8 cellular contexts compared by ENCODE assay signal in the genomic region with DNA sequence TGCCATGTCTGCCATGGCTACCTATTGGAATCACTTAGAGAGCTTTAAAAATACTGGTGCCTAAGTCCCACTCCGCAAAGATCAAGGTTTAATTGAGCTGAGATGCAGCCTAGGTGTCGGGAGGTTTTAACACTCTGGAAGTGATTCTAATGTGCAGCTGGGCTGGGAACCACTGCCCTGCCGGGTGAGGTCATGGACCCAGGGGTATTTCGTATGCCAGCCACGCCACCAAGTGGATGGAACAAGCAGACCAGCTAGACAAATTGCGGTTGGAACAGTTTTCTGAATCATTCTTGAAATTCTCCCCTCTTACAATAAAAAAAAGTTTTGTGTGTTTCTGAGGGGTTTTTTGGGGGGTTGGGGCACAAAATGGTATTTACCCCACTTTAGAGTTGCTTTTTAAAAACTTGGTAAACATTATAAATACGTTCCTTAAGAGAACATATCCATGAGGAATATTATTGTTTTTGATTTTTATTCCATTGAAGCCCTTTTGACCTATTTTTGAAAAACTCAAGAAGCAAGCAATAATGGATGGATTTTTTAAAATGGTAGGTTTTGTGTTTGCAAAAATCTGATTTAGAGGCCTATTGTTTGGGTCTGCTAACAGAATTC.
A peak's percentile ranks its signal among the peaks of the same experiment; 100 is the strongest.
DNase-seq lines count a peak whose midpoint lies in the region; ATAC-seq and TF ChIP-seq lines count a peak whose summit lies in the region.

No MANE protein-coding gene starts in this region.

- no peak overlapping the region for H3K27ac ChIP-seq in CD4-positive, alpha-beta T cell (ENCODE audit: low read depth, low read length)
- H3K27ac ChIP-seq in esophagus muscularis mucosa (replicated peaks in 1 of 4) (no peak overlapping the region), tibial nerve (no peak overlapping the region)

- H3K4me1 ChIP-seq in esophagus muscularis mucosa, result peaks cover 0 to 3% (median 0%) of the 10 kb centered on the region in 4 donors
- H3K4me1 ChIP-seq in tibial nerve, result peaks cover 0 to 7% (median 0%) of the 10 kb centered on the region in 4 donors

- H3K27me3 Mint-ChIP-seq in CD4-positive, alpha-beta T cell, result peaks cover 3% of the 10 kb centered on the region
- peaks cover 4% of the 10 kb centered on the region for H3K27me3 Mint-ChIP-seq in nephron (ENCODE audit: low read depth)

- H3K36me3 Mint-ChIP-seq in CD4-positive, alpha-beta T cell (ENCODE audit: low read depth), result no peaks in the 10 kb centered on the region
- H3K36me3 Mint-ChIP-seq in nephron (ENCODE audit: low read depth), result no peaks in the 10 kb centered on the region

- H3K36me3 ChIP-seq in esophagus muscularis mucosa, result no peaks in the 10 kb centered on the region
- H3K36me3 ChIP-seq in tibial nerve, result no peaks in the 10 kb centered on the region

- no peak for ATAC-seq in CD4-positive, alpha-beta T cell (ENCODE audit: poor library complexity)
- ATAC-seq in GM19035 (IDR thresholded peaks at IDR 0.05; ENCODE audit: unreplicated experiment) (peak; percentile 69), HG03175 (IDR thresholded peaks at IDR 0.05; ENCODE audit: unreplicated experiment) (peak; percentile 85)

- TF ChIP-seq EP300 in esophagus muscularis mucosa (IDR thresholded peaks at IDR 0.05), result no peak
- no peak for TF ChIP-seq EP300 in tibial nerve (IDR thresholded peaks at IDR 0.05)

- H3K27me3 ChIP-seq in CD4-positive, alpha-beta T cell (ENCODE audit: control insufficient read depth, insufficient read depth, low read length), result no peaks in the 10 kb centered on the region
- H3K27me3 ChIP-seq in esophagus muscularis mucosa (peaks cover 0 to 8% (median 0%) of the 10 kb centered on the region in 4 donors), tibial nerve (no peaks in the 10 kb centered on the region)

- TF ChIP-seq POLR2A in esophagus muscularis mucosa (IDR thresholded peaks at IDR 0.05; ENCODE audit: low read depth) (no peak), tibial nerve (IDR thresholded peaks at IDR 0.05) (no peak)

- CTCF ChIA-PET in CD4-positive, alpha-beta T cell (lab: Charles Lee), result interaction anchor here (0.6 to 0.7 kb wide), 2 partner anchors 437 to 1231 kb away, joined by 3 to 4 read pairs; no protein-coding TSS in a partner anchor

- WGBS in esophagus muscularis mucosa, result 9% methylated on average over 7 of the region's 7 CpGs
- WGBS in tibial nerve, 2 donors, result 2 to 8% methylated on average over 7 of the region's 7 CpGs

- H3K4me3 ChIP-seq in esophagus muscularis mucosa (no peak overlapping the region), tibial nerve (no peak overlapping the region)

- no peaks in the 10 kb centered on the region for H3K9me3 ChIP-seq in CD4-positive, alpha-beta T cell (ENCODE audit: control insufficient read depth, low read length)
- no peaks in the 10 kb centered on the region for H3K9me3 ChIP-seq in esophagus muscularis mucosa
- no peaks in the 10 kb centered on the region for H3K9me3 ChIP-seq in tibial nerve

- H3K9me3 Mint-ChIP-seq in CD4-positive, alpha-beta T cell, result no peaks in the 10 kb centered on the region
- no peaks in the 10 kb centered on the region for H3K9me3 Mint-ChIP-seq in nephron

- intact Hi-C loops in CD4-positive, alpha-beta T cell (cut with DNase I, micrococcal nuclease), result no loop called here
- intact Hi-C loops in esophagus muscularis mucosa (cut with DNase I), result no loop called here

- H3K27ac Mint-ChIP-seq in CD4-positive, alpha-beta T cell, result no peak overlapping the region
- peak overlapping the region in 1 of 3 experiments; percentile 62 for H3K27ac Mint-ChIP-seq in nephron

- H3K4me3 Mint-ChIP-seq in CD4-positive, alpha-beta T cell, result no peak overlapping the region
- H3K4me3 Mint-ChIP-seq in nephron, result no peak overlapping the region

- DNase-seq in CD4-positive, alpha-beta T cell, result peak in 2 of 10 experiments; percentile 15 to 17
- peak; percentile 23 for DNase-seq in NCI-H510A treated with DMSO at 0.1 percent for 48 hours (lab: John Stamatoyannopoulos, UW)
- DNase-seq in activated CD4-positive, alpha-beta T cell treated with anti-CD3 and anti-CD28 coated beads, Interleukin-2, amount 50 U/mL, for 48 hours, result peak; percentile 70 to 78
- no peak for DNase-seq in esophagus muscularis mucosa (ENCODE audit: extremely low spot score)
- DNase-seq in tibial nerve (ENCODE audit: low spot score in 2 of 2), result peak in 1 of 2 donors; percentile 49

- no peaks in the 10 kb centered on the region for H3K4me1 Mint-ChIP-seq in CD4-positive, alpha-beta T cell (ENCODE audit: low read depth)
- H3K4me1 Mint-ChIP-seq in nephron, result no peaks in the 10 kb centered on the region

- TF ChIP-seq CTCF in CD4-positive, alpha-beta T cell (IDR thresholded peaks at IDR 0.05), result peak; percentile 22
- peak in 2 of 3 experiments; percentile 17 to 34 for TF ChIP-seq CTCF in esophagus muscularis mucosa (IDR thresholded peaks at IDR 0.05)
- TF ChIP-seq CTCF in nephron (IDR thresholded peaks at IDR 0.05; ENCODE audit: unreplicated experiment in 3 of 3), result peak; percentile 50 to 67 (median 50)
- peak; percentile 25 to 50 (median 41) for TF ChIP-seq CTCF in tibial nerve (IDR thresholded peaks at IDR 0.05)

- POLR2A ChIA-PET in CD4-positive, alpha-beta T cell (lab: Charles Lee), result interaction anchor here (1.0 kb wide), 1 partner anchor 157 kb away, joined by 3 read pairs; no protein-coding TSS in a partner anchor
